5 cellular contexts compared by ENCODE assay signal in the genomic region with DNA sequence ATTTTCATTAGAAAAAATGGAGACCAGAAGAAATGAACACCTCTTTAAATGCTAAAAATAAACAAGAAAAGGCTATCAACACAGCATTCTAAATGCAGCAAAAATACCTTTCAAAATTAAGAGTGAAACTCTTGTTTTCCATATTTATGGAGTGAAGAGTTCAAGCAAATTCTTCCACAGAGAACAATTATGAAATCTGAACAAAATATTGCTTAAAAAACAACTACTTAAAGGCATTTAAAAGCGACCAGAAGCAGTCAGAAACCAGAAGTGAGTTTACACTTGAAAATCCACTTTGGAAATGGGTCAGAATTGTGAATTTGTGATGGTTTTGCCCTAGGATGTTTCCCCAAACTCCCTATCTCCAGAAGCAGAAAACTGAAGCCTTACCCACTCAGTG.
"Had no signal": no experiment of that assay in that cellular context is flagged by ENCODE, and none has a peak within 500 bp of the region (broad histone marks: within the 10 kb centered on the region; RNA-seq: fewer than 3 reads in every experiment).

No MANE protein-coding gene starts in this region.

- DNase-seq: IMR-90, KBM-7, KG1 had no signal

- H3K4me3 ChIP-seq: K562 had no signal

- ATAC-seq: HepG2, K562 had no signal
